15 cellular contexts compared by ENCODE assay signal in genomic region chr5:118578093-118578492, GRCh38.
DNase-seq lines count a peak whose midpoint lies in the region; ATAC-seq and TF ChIP-seq lines count a peak whose summit lies in the region.
"Had no signal": no experiment of that assay in that cellular context is flagged by ENCODE, and none has a peak within 500 bp of the region (broad histone marks: within the 10 kb centered on the region; RNA-seq: fewer than 3 reads in every experiment).

No MANE protein-coding gene starts in this region.

- intact Hi-C loops in heart right ventricle (cut with DNase I), result no loop called here
- intact Hi-C loops in psoas muscle (cut with DNase I), result no loop called here
- intact Hi-C loops in transverse colon (cut with DNase I; ENCODE audit: low total_unique reads), result no loop called here

- peaks cover 28% of the 10 kb centered on the region for H3K4me1 ChIP-seq in adipocyte (ENCODE audit: control insufficient read depth, insufficient read depth, low read length)
- H3K4me1 ChIP-seq in heart right ventricle, result peaks cover 0 to 16% (median 0%) of the 10 kb centered on the region in 9 donors
- no peaks in the 10 kb centered on the region for H3K4me1 ChIP-seq in psoas muscle
- no peaks in the 10 kb centered on the region for H3K4me1 ChIP-seq in transverse colon
- H3K4me1 ChIP-seq: BE2C had no signal

- no peak overlapping the region for H3K4me3 ChIP-seq in adipocyte (ENCODE audit: low read length)
- H3K4me3 ChIP-seq in heart right ventricle, result no peak overlapping the region
- H3K4me3 ChIP-seq in psoas muscle, result no peak overlapping the region
- H3K4me3 ChIP-seq in transverse colon, result no peak overlapping the region
- H3K4me3 ChIP-seq: K562 had no signal

- no peak for TF ChIP-seq POLR2A in transverse colon (IDR thresholded peaks at IDR 0.05)

- in situ Hi-C loops in transverse colon (cut with MboI; ENCODE audit: low pct_ligation_motif_present in 1 of 4, low pct_unique_long_range_greater_than_20kb in 1 of 4, low sequenced_read_pairs in 3 of 4), result no loop called here

- DNase-seq in Ammon's horn (ENCODE audit: low spot score), result peak; percentile 32
- no peak for DNase-seq in adipocyte (ENCODE audit: low read depth)
- DNase-seq in heart right ventricle, result no peak
- DNase-seq in psoas muscle, result no peak
- no peak for DNase-seq in activated gamma-delta T cell treated with Interleukin-2 at 50 U/mL for 16 hours
- DNase-seq in transverse colon, result no peak
- no peak for DNase-seq in NCI-H1105 (lab: John Stamatoyannopoulos, UW)
- no peak for DNase-seq in NCI-H1930 (lab: John Stamatoyannopoulos, UW)
- DNase-seq: BE2C; CD4-positive, alpha-beta memory T cell; DMS79 treated with DMSO at 0.1 percent for 48 hours; GF-D8; NCI-H146 had no signal

- H3K9ac ChIP-seq in adipocyte (ENCODE audit: low read length), result peak overlapping the region; percentile 44

- H3K36me3 ChIP-seq in adipocyte (ENCODE audit: control insufficient read depth, insufficient read depth, low read length, severe bottlenecking), result no peaks in the 10 kb centered on the region
- H3K36me3 ChIP-seq in heart right ventricle, result no peaks in the 10 kb centered on the region
- H3K36me3 ChIP-seq in psoas muscle (ENCODE audit: insufficient read depth in 1 of 2, low read depth in 1 of 2), result no peaks in the 10 kb centered on the region
- H3K36me3 ChIP-seq in transverse colon, result no peaks in the 10 kb centered on the region
- H3K36me3 ChIP-seq: BE2C had no signal

- TF ChIP-seq CTCF in heart right ventricle (IDR thresholded peaks at IDR 0.05), result no peak
- no peak for TF ChIP-seq CTCF in psoas muscle (IDR thresholded peaks at IDR 0.05)
- TF ChIP-seq CTCF in transverse colon (IDR thresholded peaks at IDR 0.05), result no peak

- H3K9me3 ChIP-seq in adipocyte (ENCODE audit: control insufficient read depth, low read length) (no peaks in the 10 kb centered on the region), heart right ventricle (no peaks in the 10 kb centered on the region), psoas muscle (no peaks in the 10 kb centered on the region), transverse colon (no peaks in the 10 kb centered on the region)
- H3K9me3 ChIP-seq: BE2C had no signal

- no peak for TF ChIP-seq EP300 in transverse colon (IDR thresholded peaks at IDR 0.05; ENCODE audit: low read depth)

- H3K27ac ChIP-seq in heart right ventricle (peak overlapping the region in 2 of 10 donors; percentile 14 to 15), psoas muscle (no peak overlapping the region), transverse colon (no peak overlapping the region)
- H3K27ac ChIP-seq: HL-60 had no signal

- peak in 7 of 8 donors; percentile 13 to 68 (median 42) for ATAC-seq in heart right ventricle
- ATAC-seq in psoas muscle, result peak; percentile 34 to 72 (median 50)
- ATAC-seq: K562 had no signal

- WGBS in heart right ventricle, 2 donors, result 30 to 62% methylated on average over 3 of the region's 3 CpGs
- WGBS in psoas muscle, 3 donors, result 15 to 25% (median 25%) methylated on average over 3 of the region's 3 CpGs
- WGBS in transverse colon (ENCODE audit: low coverage in 1 of 2), 2 donors, result 67 to 86% methylated on average over 1 to 3 of the region's 3 CpGs

- H3K27me3 ChIP-seq in adipocyte (replicated peaks; ENCODE audit: control insufficient read depth, insufficient read depth, low read length) (no peaks in the 10 kb centered on the region), heart right ventricle (no peaks in the 10 kb centered on the region), psoas muscle (ENCODE audit: insufficient read depth in 3 of 3, low read length in 2 of 3) (no peaks in the 10 kb centered on the region), transverse colon (no peaks in the 10 kb centered on the region)
- H3K27me3 ChIP-seq: BE2C had no signal
